Comparison of ENCODE assay signal across 14 cellular contexts in genomic region chr6:87908978-87909802, GRCh38.
DNase-seq lines count a peak whose midpoint lies in the region; ATAC-seq and TF ChIP-seq lines count a peak whose summit lies in the region.
"Had no signal": no experiment of that assay in that cellular context is flagged by ENCODE, and none has a peak within 500 bp of the region (broad histone marks: within the 10 kb centered on the region; RNA-seq: fewer than 3 reads in every experiment).

No MANE protein-coding gene starts in this region.

- peak overlapping the region; percentile 49 for H3K4me2 ChIP-seq in SU-DHL-6 (ENCODE audit: low read depth, low read length, poor library complexity, severe bottlenecking)

- no peak for DNase-seq in activated naive CD8-positive, alpha-beta T cell treated with anti-CD3 and anti-CD28 coated beads for 36 hours
- DNase-seq in SIG-M5 (lab: John Stamatoyannopoulos, UW), result no peak
- no peak for DNase-seq in globus pallidus (ENCODE audit: low spot score)
- DNase-seq in NCI-H187 (lab: John Stamatoyannopoulos, UW), result no peak
- DNase-seq: islet precursor cell, NCI-H1092 treated with DMSO at 0.1 percent for 48 hours, Right ventricle myocardium superior had no signal

- peaks cover 8% of the 10 kb centered on the region for H3K4me1 ChIP-seq in endocrine pancreas (ENCODE audit: control insufficient read depth, insufficient read depth, low read length)

- no peak overlapping the region for H2AFZ ChIP-seq in SU-DHL-6 (ENCODE audit: low read depth, low read length, severe bottlenecking)

- H3K27me3 Mint-ChIP-seq in activated naive CD8-positive, alpha-beta T cell, result no peaks in the 10 kb centered on the region
- peaks cover 6% of the 10 kb centered on the region for H3K27me3 Mint-ChIP-seq in activated naive CD8-positive, alpha-beta T cell treated with anti-CD3 and anti-CD28 coated beads for 36 hours
- no peaks in the 10 kb centered on the region for H3K27me3 Mint-ChIP-seq in stimulated activated memory B cell treated with anti-CD40 and anti-IgM and Interleukin-4, amounts not matched to agents 10 μg/mL and 1 μg/mL and 100 μg/mL, for 72 hours

- H3K27me3 ChIP-seq in SU-DHL-6 (ENCODE audit: low read length) (no peaks in the 10 kb centered on the region), endocrine pancreas (ENCODE audit: control insufficient read depth, insufficient read depth, low read length) (no peaks in the 10 kb centered on the region)
- H3K27me3 ChIP-seq: upper lobe of left lung had no signal

- H3K9me3 ChIP-seq in SU-DHL-6 (ENCODE audit: insufficient read depth, low read length) (no peaks in the 10 kb centered on the region), endocrine pancreas (ENCODE audit: control insufficient read depth, low read length) (no peaks in the 10 kb centered on the region)
- H3K9me3 ChIP-seq: upper lobe of left lung had no signal

- H3K27ac Mint-ChIP-seq in activated naive CD8-positive, alpha-beta T cell, result peak overlapping the region; percentile 66
- no peak overlapping the region for H3K27ac Mint-ChIP-seq in activated naive CD8-positive, alpha-beta T cell treated with anti-CD3 and anti-CD28 coated beads for 36 hours
- H3K27ac Mint-ChIP-seq in stimulated activated memory B cell treated with anti-CD40 and anti-IgM and Interleukin-4, amounts not matched to agents 10 μg/mL and 1 μg/mL and 100 μg/mL, for 72 hours, result peak overlapping the region; percentile 59

- H3K36me3 Mint-ChIP-seq in activated naive CD8-positive, alpha-beta T cell, result no peaks in the 10 kb centered on the region
- no peaks in the 10 kb centered on the region for H3K36me3 Mint-ChIP-seq in activated naive CD8-positive, alpha-beta T cell treated with anti-CD3 and anti-CD28 coated beads for 36 hours
- no peaks in the 10 kb centered on the region for H3K36me3 Mint-ChIP-seq in stimulated activated memory B cell treated with anti-CD40 and anti-IgM and Interleukin-4, amounts not matched to agents 10 μg/mL and 1 μg/mL and 100 μg/mL, for 72 hours

- no peaks in the 10 kb centered on the region for H3K9me3 Mint-ChIP-seq in activated naive CD8-positive, alpha-beta T cell (ENCODE audit: low read depth)
- H3K9me3 Mint-ChIP-seq in activated naive CD8-positive, alpha-beta T cell treated with anti-CD3 and anti-CD28 coated beads for 36 hours, result no peaks in the 10 kb centered on the region
- H3K9me3 Mint-ChIP-seq in stimulated activated memory B cell treated with anti-CD40 and anti-IgM and Interleukin-4, amounts not matched to agents 10 μg/mL and 1 μg/mL and 100 μg/mL, for 72 hours, result no peaks in the 10 kb centered on the region

- H3K9me2 ChIP-seq in SU-DHL-6 (replicated peaks; ENCODE audit: insufficient read depth, low read length), result no peaks in the 10 kb centered on the region

- H4K20me1 ChIP-seq in SU-DHL-6 (ENCODE audit: low read depth, low read length), result no peaks in the 10 kb centered on the region

- peaks cover 38% of the 10 kb centered on the region for H3F3A ChIP-seq in SU-DHL-6 (ENCODE audit: insufficient read depth)

- peak overlapping the region; percentile 49 for H3K9ac ChIP-seq in SU-DHL-6 (ENCODE audit: low read length)
- H3K9ac ChIP-seq in endocrine pancreas (ENCODE audit: control insufficient read depth, insufficient read depth, low read length), result no peak overlapping the region

- H3K79me2 ChIP-seq in SU-DHL-6 (ENCODE audit: insufficient read depth, low read length), result no peaks in the 10 kb centered on the region

- peaks cover 39% of the 10 kb centered on the region for H3K4me1 Mint-ChIP-seq in activated naive CD8-positive, alpha-beta T cell (ENCODE audit: low read depth)
- peaks cover 29% of the 10 kb centered on the region for H3K4me1 Mint-ChIP-seq in activated naive CD8-positive, alpha-beta T cell treated with anti-CD3 and anti-CD28 coated beads for 36 hours
- peaks cover 24% of the 10 kb centered on the region for H3K4me1 Mint-ChIP-seq in stimulated activated memory B cell treated with anti-CD40 and anti-IgM and Interleukin-4, amounts not matched to agents 10 μg/mL and 1 μg/mL and 100 μg/mL, for 72 hours

- ATAC-seq in stimulated activated memory B cell treated with anti-CD40 and anti-IgM and Interleukin-4, amounts not matched to agents 10 μg/mL and 1 μg/mL and 100 μg/mL, for 72 hours, result no peak
- ATAC-seq: activated CD4-positive, CD25-positive, alpha-beta regulatory T cell treated with anti-CD3 and anti-CD28 coated beads, Interleukin-2, amount 50 U/mL, for 24 hours had no signal

- TF ChIP-seq CTCF in SU-DHL-6 (IDR thresholded peaks at IDR 0.05; ENCODE audit: insufficient read depth, low read length, poor library complexity, severe bottlenecking), result no peak

- H3K4me3 ChIP-seq in SU-DHL-6 (ENCODE audit: insufficient read depth, low read length, poor library complexity, severe bottlenecking) (no peak overlapping the region), endocrine pancreas (ENCODE audit: control insufficient read depth, insufficient read depth, low read length) (peak overlapping the region; percentile 1)
- H3K4me3 ChIP-seq: skin epidermis, upper lobe of left lung had no signal

- 0 out of 2 replicates have a peak overlapping the region, but pooled peaks have one; percentile 88 for H3K27ac ChIP-seq in SU-DHL-6 (ENCODE audit: low read depth, low read length)
- H3K27ac ChIP-seq: skin epidermis, upper lobe of left lung had no signal

- H3K36me3 ChIP-seq in SU-DHL-6 (ENCODE audit: low read length) (no peaks in the 10 kb centered on the region), endocrine pancreas (ENCODE audit: control insufficient read depth, insufficient read depth, low read length) (no peaks in the 10 kb centered on the region)
- H3K36me3 ChIP-seq: upper lobe of left lung had no signal

- H3K4me3 Mint-ChIP-seq in activated naive CD8-positive, alpha-beta T cell, result peak overlapping the region; percentile 33
- no peak overlapping the region for H3K4me3 Mint-ChIP-seq in activated naive CD8-positive, alpha-beta T cell treated with anti-CD3 and anti-CD28 coated beads for 36 hours
- H3K4me3 Mint-ChIP-seq in stimulated activated memory B cell treated with anti-CD40 and anti-IgM and Interleukin-4, amounts not matched to agents 10 μg/mL and 1 μg/mL and 100 μg/mL, for 72 hours, result no peak overlapping the region
